ENCODE assay signal across 17 cellular contexts in the genomic region with DNA sequence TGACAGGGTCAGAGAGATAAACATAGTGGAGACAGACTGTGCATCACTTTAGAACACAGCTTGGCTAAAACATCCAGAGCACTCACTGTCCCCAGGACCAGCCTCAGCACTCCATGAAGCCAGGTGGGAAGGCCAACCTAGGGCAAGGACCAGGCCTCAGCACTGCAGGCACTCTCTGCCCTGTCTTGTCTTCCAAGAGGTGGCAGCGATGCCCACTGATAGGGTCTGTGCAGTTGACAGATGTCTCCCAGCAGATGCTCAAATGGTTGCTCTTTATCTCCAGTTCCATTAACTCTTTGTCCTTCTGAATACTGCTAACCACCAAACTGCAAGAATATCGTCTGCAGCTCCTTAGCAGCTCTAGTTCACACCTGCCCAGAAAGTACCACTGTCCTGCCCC. TPM values are rescaled to one million over a fixed set of nuclear protein-coding genes. Genes with fewer than 3 reads are reported as not detected.
DNase-seq lines count a peak whose midpoint lies in the region; ATAC-seq, FAIRE-seq and TF ChIP-seq lines count a peak whose summit lies in the region.
"Had no signal": no experiment of that assay in that cellular context is flagged by ENCODE, and none has a peak within 500 bp of the region (broad histone marks: within the 10 kb centered on the region; RNA-seq: fewer than 3 reads in every experiment).

No MANE protein-coding gene starts in this region.

- intact Hi-C loops in IMR-90 (cut with micrococcal nuclease), result loop anchor here (1.0 kb wide), 3 partner anchors 74 to 323 kb away; partner anchors contain the start of gene NUDCD3

- H3K4me3 ChIP-seq in CD4-positive, CD25-positive, alpha-beta regulatory T cell (ENCODE audit: low read depth, low read length), result no peak overlapping the region
- H3K4me3 ChIP-seq in IMR-90 (ENCODE audit: insufficient read depth, low read depth, low read length), result no peak overlapping the region
- H3K4me3 ChIP-seq: BLaER1 treated with 17β-estradiol and CSF1 and Interleukin-3, amounts not matched to agents 10 nM and 100 nM; GM12878; MG63 had no signal

- POLR2A ChIA-PET in IMR-90 (lab: Charles Lee; ENCODE audit: unreplicated experiment), result no interaction called here

- peaks cover 28% of the 10 kb centered on the region for H3K36me3 Mint-ChIP-seq in CD4-positive, CD25-positive, alpha-beta regulatory T cell
- peaks cover 4% of the 10 kb centered on the region for H3K36me3 Mint-ChIP-seq in glutamatergic neuron (ENCODE audit: unreplicated experiment)

- no peaks in the 10 kb centered on the region for H3K27me3 Mint-ChIP-seq in CD4-positive, CD25-positive, alpha-beta regulatory T cell
- H3K27me3 Mint-ChIP-seq in glutamatergic neuron (ENCODE audit: unreplicated experiment), result peaks cover 2% of the 10 kb centered on the region

- no peaks in the 10 kb centered on the region for H3K9me3 ChIP-seq in CD4-positive, CD25-positive, alpha-beta regulatory T cell (ENCODE audit: control insufficient read depth in 2 of 2, low read length in 2 of 2)
- no peaks in the 10 kb centered on the region for H3K9me3 ChIP-seq in IMR-90 (ENCODE audit: control insufficient read depth, insufficient read depth, low read length)
- H3K9me3 ChIP-seq: BLaER1 treated with 17β-estradiol and CSF1 and Interleukin-3, amounts not matched to agents 10 nM and 100 nM; MG63 had no signal

- no peak for ATAC-seq in CD4-positive, CD25-positive, alpha-beta regulatory T cell (ENCODE audit: low read depth in 2 of 2)
- ATAC-seq in IMR-90 (ENCODE audit: low read depth), result no peak

- H3K27me3 ChIP-seq in CD4-positive, CD25-positive, alpha-beta regulatory T cell (ENCODE audit: control insufficient read depth, insufficient read depth, low read length), result no peaks in the 10 kb centered on the region
- H3K27me3 ChIP-seq in IMR-90 (ENCODE audit: control insufficient read depth, insufficient read depth, low read length), result no peaks in the 10 kb centered on the region
- H3K27me3 ChIP-seq: BLaER1 treated with 17β-estradiol and CSF1 and Interleukin-3, amounts not matched to agents 10 nM and 100 nM; MG63 had no signal

- dilution Hi-C loops in IMR-90 (cut with HindIII; ENCODE audit: low sequenced_read_pairs, unreplicated experiment), result no loop called here

- H3K9me3 Mint-ChIP-seq in CD4-positive, CD25-positive, alpha-beta regulatory T cell, result no peaks in the 10 kb centered on the region
- H3K9me3 Mint-ChIP-seq in glutamatergic neuron (ENCODE audit: unreplicated experiment), result peaks cover 2% of the 10 kb centered on the region

- peaks cover 23% of the 10 kb centered on the region for H4K20me1 ChIP-seq in IMR-90 (ENCODE audit: insufficient read depth, low read length)

- in situ Hi-C loops in IMR-90 (cut with MboI; ENCODE audit: low sequenced_read_pairs), result loop anchor here (10.0 kb wide), 1 partner anchor 320 kb away; no protein-coding TSS in a partner anchor

- H4K5ac ChIP-seq in IMR-90 (ENCODE audit: low read depth, low read length), result no peak overlapping the region

- peaks cover 0 to 18% (median 11%) of the 10 kb centered on the region in 4 donors for H3K4me1 Mint-ChIP-seq in CD4-positive, CD25-positive, alpha-beta regulatory T cell
- peaks cover 15% of the 10 kb centered on the region for H3K4me1 Mint-ChIP-seq in glutamatergic neuron (ENCODE audit: low read depth, unreplicated experiment)

- H2AK9ac ChIP-seq in IMR-90 (replicated peaks; ENCODE audit: low read depth, low read length, poor library complexity), result peak overlapping the region; percentile 6

- no peak for TF ChIP-seq RAD21 in IMR-90 (IDR thresholded peaks at IDR 0.05; ENCODE audit: low read length)

- CTCF ChIA-PET in IMR-90 (lab: Yijun Ruan, JAX), result interaction anchor here (0.5 to 2.3 kb wide), 6 partner anchors 8 to 181 kb away, joined by 3 to 14 read pairs (median 4); partner anchors contain the start of gene NUDCD3

- H3K9ac ChIP-seq in IMR-90 (ENCODE audit: low read depth, low read length), result no peak overlapping the region
- H3K9ac ChIP-seq: BLaER1 treated with 17β-estradiol and CSF1 and Interleukin-3, amounts not matched to agents 10 nM and 100 nM had no signal

- no peak overlapping the region for H2BK15ac ChIP-seq in IMR-90 (ENCODE audit: low read depth, low read length)

- no peak overlapping the region for H2BK20ac ChIP-seq in IMR-90 (ENCODE audit: low read depth, low read length)

- no peak for TF ChIP-seq CTCF in IMR-90 (conservative IDR thresholded peaks at IDR 0.05; ENCODE audit: low read depth, low read length)
- TF ChIP-seq CTCF in glutamatergic neuron (IDR thresholded peaks at IDR 0.05; ENCODE audit: partially characterized antibody, unreplicated experiment), result no peak

- no peak overlapping the region for H2AK5ac ChIP-seq in IMR-90 (ENCODE audit: low read depth, low read length)

- no peak for FAIRE-seq in HTR-8/SVneo (lab: Jason Lieb, UNC)
- FAIRE-seq: GM12878 had no signal

- no peak overlapping the region for H2AFZ ChIP-seq in IMR-90 (replicated peaks; ENCODE audit: low read length, poor library complexity)

- BruUV-seq in IMR-90 (replicated peaks; lab: Mats Ljungman, UMichigan), result no TSS peak

- H3K14ac ChIP-seq in IMR-90 (replicated peaks; ENCODE audit: low read depth, low read length), result no peak overlapping the region

- WGBS in IMR-90 (ENCODE audit: extremely low coverage in 2 of 2, insufficient read length in 1 of 2), 2 experiments, result no CpG with 5 or more reads among the region's 2 CpGs

- H3K4me3 Mint-ChIP-seq in CD4-positive, CD25-positive, alpha-beta regulatory T cell, result no peak overlapping the region
- no peak overlapping the region for H3K4me3 Mint-ChIP-seq in glutamatergic neuron (ENCODE audit: unreplicated experiment)

- H3K4ac ChIP-seq in IMR-90 (ENCODE audit: low read depth, low read length), result no peak overlapping the region

- H3K4me1 ChIP-seq in CD4-positive, CD25-positive, alpha-beta regulatory T cell (ENCODE audit: control insufficient read depth, insufficient read depth, low read length, poor library complexity, severe bottlenecking), result no peaks in the 10 kb centered on the region
- H3K4me1 ChIP-seq in IMR-90 (ENCODE audit: control insufficient read depth, insufficient read depth, low read length), result peaks cover 2% of the 10 kb centered on the region; the same call in 1 of the 2 replicates

- DNase-seq in activated CD8-positive, alpha-beta memory T cell treated with anti-CD3 and anti-CD28 coated beads, Interleukin-2, amount 50 U/mL, for 48 hours, result peak; percentile 48
- DNase-seq in activated CD8-positive, alpha-beta memory T cell treated with anti-CD3 and anti-CD28 coated beads for 24 hours, result no peak
- DNase-seq in CD4-positive, CD25-positive, alpha-beta regulatory T cell, result no peak
- DNase-seq in IMR-90, result no peak
- DNase-seq in glutamatergic neuron, result no peak
- no peak for DNase-seq in NCI-H2171 treated with DMSO at 0.1 percent for 48 hours (lab: John Stamatoyannopoulos, UW)
- DNase-seq in HTR-8/SVneo (ENCODE audit: insufficient read length, low spot score), result no peak
- no peak for DNase-seq in stimulated activated naive CD4-positive, alpha-beta T cell (lab: John Stamatoyannopoulos, UW)
- DNase-seq: HCEC 1CT, MG63, NCI-H1105, NCI-H1694 treated with DMSO at 0.1 percent for 48 hours, NCI-H69 had no signal

- peak overlapping the region in 2 of 3 donors; percentile 49 to 75 for H3K27ac Mint-ChIP-seq in CD4-positive, CD25-positive, alpha-beta regulatory T cell
- H3K27ac Mint-ChIP-seq in glutamatergic neuron (ENCODE audit: unreplicated experiment), result peak overlapping the region; percentile 90

- H3K18ac ChIP-seq in IMR-90 (ENCODE audit: low read depth, low read length), result no peak overlapping the region

- H3K36me3 ChIP-seq in CD4-positive, CD25-positive, alpha-beta regulatory T cell (ENCODE audit: control insufficient read depth, insufficient read depth, low read length), result peaks cover 45% of the 10 kb centered on the region
- H3K36me3 ChIP-seq in IMR-90 (ENCODE audit: control insufficient read depth, insufficient read depth, low read length), result peaks cover 52% of the 10 kb centered on the region

- H4K91ac ChIP-seq in IMR-90 (ENCODE audit: insufficient read depth, low read depth, low read length), result no peak overlapping the region

- H3K4me2 ChIP-seq in IMR-90 (ENCODE audit: low read depth, low read length), result no peak overlapping the region
- H3K4me2 ChIP-seq: BLaER1 treated with 17β-estradiol and CSF1 and Interleukin-3, amounts not matched to agents 10 nM and 100 nM had no signal

- H2BK120ac ChIP-seq in IMR-90 (ENCODE audit: low read depth, low read length), result no peak overlapping the region

- no peak overlapping the region for H3K27ac ChIP-seq in CD4-positive, CD25-positive, alpha-beta regulatory T cell (ENCODE audit: insufficient read depth, low read length, poor library complexity, severe bottlenecking)
- H3K27ac ChIP-seq in IMR-90 (ENCODE audit: insufficient read depth, low read length), result no peak overlapping the region
- H3K27ac ChIP-seq: BLaER1 treated with 17β-estradiol and CSF1 and Interleukin-3, amounts not matched to agents 10 nM and 100 nM; HL-60 had no signal

- peaks cover 8 to 28% of the 10 kb centered on the region in 2 experiments; a peak in 3 of 4 replicates for H3K79me1 ChIP-seq in IMR-90 (ENCODE audit: low read depth in 1 of 2, low read length in 2 of 2)

- H2BK5ac ChIP-seq in IMR-90 (ENCODE audit: low read depth, low read length, poor library complexity, severe bottlenecking), result no peak overlapping the region

- no peak overlapping the region for H3K23ac ChIP-seq in IMR-90 (ENCODE audit: low read depth, low read length)

- H4K8ac ChIP-seq in IMR-90 (ENCODE audit: low read depth in 2 of 2, low read length in 2 of 2), result no peak overlapping the region

- H3K56ac ChIP-seq in IMR-90 (ENCODE audit: extremely low read depth, insufficient read depth, low read length), result no peak overlapping the region

- TF ChIP-seq POLR2A in IMR-90 (IDR thresholded peaks at IDR 0.05; ENCODE audit: low read depth, low read length), result no peak

- H3K9me1 ChIP-seq in IMR-90 (ENCODE audit: insufficient read depth, low read length), result peaks cover 6% of the 10 kb centered on the region; the same call in 1 of the 2 replicates

RNA-seq across cellular contexts. Expression of gene DDX56, which starts 9.1 kb away (rescaled TPM):
- 108 TPM for total RNA-seq in CD4-positive, CD25-positive, alpha-beta regulatory T cell
- 10 to 100 TPM; 42.3 to 55.1 (median 46.4) TPM for polyA plus RNA-seq in CD4-positive, CD25-positive, alpha-beta regulatory T cell
- total RNA-seq in IMR-90 (2012; rRNA removed), result 56.9 and 67.7 TPM in 2 replicates
- 58.2 and 59.4 TPM in 2 replicates for polyA plus RNA-seq in IMR-90 (2012; rRNA removed)
- 30.4 and 32.4 TPM in 2 replicates for polyA plus RNA-seq in IMR-90 (2012; cell fraction: cytosol; rRNA removed)
- 167 and 209 TPM in 2 replicates for polyA plus RNA-seq in IMR-90 (2012; cell fraction: nucleus; rRNA removed; ENCODE audit: low replicate concordance)
- 84.3 TPM for total RNA-seq in glutamatergic neuron (ENCODE audit: unreplicated experiment)

RNA-seq across cellular contexts. Expression of gene TMED4, which starts 17.4 kb away (rescaled TPM):
- total RNA-seq in CD4-positive, CD25-positive, alpha-beta regulatory T cell, result 97.5 TPM
- 10 to 100 TPM; 67.6 to 85.4 (median 74.9) TPM for polyA plus RNA-seq in CD4-positive, CD25-positive, alpha-beta regulatory T cell
- total RNA-seq in IMR-90 (2012; rRNA removed) (68.0 and 92.7 TPM in 2 replicates), glutamatergic neuron (ENCODE audit: unreplicated experiment) (90.7 TPM)
- polyA plus RNA-seq in IMR-90 (2012; rRNA removed), result 57.3 and 58.6 TPM in 2 replicates
- polyA plus RNA-seq in IMR-90 (2012; cell fraction: cytosol; rRNA removed), result 44.5 and 118 TPM in 2 replicates
- polyA plus RNA-seq in IMR-90 (2012; cell fraction: nucleus; rRNA removed; ENCODE audit: low replicate concordance), result 104 and 122 TPM in 2 replicates

RNA-seq across cellular contexts. Expression of gene NPC1L1, which starts 23.5 kb away (rescaled TPM):
- 0.10 TPM for total RNA-seq in CD4-positive, CD25-positive, alpha-beta regulatory T cell
- polyA plus RNA-seq in CD4-positive, CD25-positive, alpha-beta regulatory T cell, result under 1 TPM in 1 of 4 donors, not detected in 3; 0.18 TPM
- not detected in 2 replicates for total RNA-seq in IMR-90 (2012; rRNA removed)
- 0.03 and 0.07 TPM in 2 replicates for polyA plus RNA-seq in IMR-90 (2012; rRNA removed)
- 0.08 TPM in 1 of 2 replicates, not detected in the other for polyA plus RNA-seq in IMR-90 (2012; cell fraction: cytosol; rRNA removed)
- 0.09 and 0.10 TPM in 2 replicates for polyA plus RNA-seq in IMR-90 (2012; cell fraction: nucleus; rRNA removed; ENCODE audit: low replicate concordance)
- not detected for total RNA-seq in glutamatergic neuron (ENCODE audit: unreplicated experiment)
- total RNA-seq: A172, GM12878 had no signal

RNA-seq across cellular contexts. Expression of gene OGDH, which starts 41.8 kb away (rescaled TPM):
- total RNA-seq in CD4-positive, CD25-positive, alpha-beta regulatory T cell, result 157 TPM
- 100 to 1,000 TPM in 1 of 4 donors, 10 to 100 TPM in 3; 56.4 to 102 (median 72.8) TPM for polyA plus RNA-seq in CD4-positive, CD25-positive, alpha-beta regulatory T cell
- total RNA-seq in IMR-90 (2012; rRNA removed) (52.8 and 56.5 TPM in 2 replicates), glutamatergic neuron (ENCODE audit: unreplicated experiment) (102 TPM)
- polyA plus RNA-seq in IMR-90 (2012; rRNA removed), result 47.4 and 47.5 TPM in 2 replicates
- 34.5 and 44.6 TPM in 2 replicates for polyA plus RNA-seq in IMR-90 (2012; cell fraction: cytosol; rRNA removed)
- polyA plus RNA-seq in IMR-90 (2012; cell fraction: nucleus; rRNA removed; ENCODE audit: low replicate concordance), result 38.0 and 54.5 TPM in 2 replicates
